8 cellular contexts compared by ENCODE assay signal in genomic region chr17:5031365-5032082, GRCh38. TPM values are rescaled to one million over a fixed set of nuclear protein-coding genes. Genes with fewer than 3 reads are reported as not detected.
DNase-seq lines count a peak whose midpoint lies in the region; ATAC-seq and TF ChIP-seq lines count a peak whose summit lies in the region.

No MANE protein-coding gene starts in this region.

- H3K27ac ChIP-seq in vagina, result peak overlapping the region; percentile 34

- H3K36me3 ChIP-seq in vagina, result no peaks in the 10 kb centered on the region

- TF ChIP-seq CTCF in astrocyte of the cerebellum (IDR thresholded peaks at IDR 0.05; ENCODE audit: low read depth, low read length, missing control alignments), result peak; percentile 78
- peak; percentile 53 to 82 (median 81) for TF ChIP-seq CTCF in vagina (IDR thresholded peaks at IDR 0.05)

- H3K4me3 ChIP-seq in astrocyte of the cerebellum (ENCODE audit: low read depth, low read length) (peak overlapping the region; percentile 29), vagina (peak overlapping the region; percentile 43 to 58)

- in situ Hi-C loops in astrocyte of the cerebellum (cut with HindIII; ENCODE audit: low sequenced_read_pairs), result no loop called here

- DNase-seq in COLO668 (lab: John Stamatoyannopoulos, UW; ENCODE audit: unreplicated experiment), result peak; percentile 45
- peak; percentile 46 for DNase-seq in NCI-H1092 treated with DMSO at 0.1 percent for 48 hours (lab: John Stamatoyannopoulos, UW)
- DNase-seq in T-helper 9 cell, result peak; percentile 80
- peak; percentile 37 for DNase-seq in astrocyte of the cerebellum (ENCODE audit: low read depth)
- peak; percentile 16 to 91 (median 57) for DNase-seq in hypothalamus (lab: John Stamatoyannopoulos, UW)
- peak; percentile 56 for DNase-seq in renal cortical epithelial cell (ENCODE audit: low read depth)
- no peak for DNase-seq in vagina (ENCODE audit: extremely low spot score in 2 of 2)

- intact Hi-C loops in vagina (cut with DNase I), result loop anchor here (10.0 kb wide), 1 partner anchor 47 kb away; the partner anchor contains the start of gene CAMTA2

- H3K9me3 ChIP-seq in vagina, result no peaks in the 10 kb centered on the region

- H3K4me1 ChIP-seq in vagina, result peaks cover 8% of the 10 kb centered on the region

- TF ChIP-seq POLR2A in vagina (IDR thresholded peaks at IDR 0.05), result no peak

- H3K27me3 ChIP-seq in vagina, result no peaks in the 10 kb centered on the region

- peak; percentile 69 for ATAC-seq in GM21723 (IDR thresholded peaks at IDR 0.05; ENCODE audit: unreplicated experiment)

RNA-seq across cellular contexts. Expression of gene SLC52A1, which starts 3.7 kb away (rescaled TPM):
- total RNA-seq in renal cortical epithelial cell, result 0.52 and 0.55 TPM in 2 replicates
- total RNA-seq in vagina, result 0.49 TPM

RNA-seq across cellular contexts. Expression of gene KIF1C, which starts 33.8 kb away (rescaled TPM):
- 116 and 142 TPM in 2 replicates for total RNA-seq in renal cortical epithelial cell
- 46.9 TPM for total RNA-seq in vagina

RNA-seq across cellular contexts. Expression of gene INCA1, which starts 34.2 kb away (rescaled TPM):
- total RNA-seq in renal cortical epithelial cell (0.40 and 0.69 TPM in 2 replicates), vagina (1.7 TPM)

RNA-seq across cellular contexts. Expression of gene CAMTA2, which starts 44.0 kb away (rescaled TPM):
- total RNA-seq in renal cortical epithelial cell (0.87 and 37.9 TPM in 2 replicates), vagina (36.3 TPM)

RNA-seq across cellular contexts. Expression of gene ZFP3, which starts 46.7 kb away (rescaled TPM):
- 1.6 and 4.9 TPM in 2 replicates for total RNA-seq in renal cortical epithelial cell
- total RNA-seq in vagina, result 3.4 TPM

Comparison
In these comparisons a context has a peak if more than half of its experiments do, and no peak if none do; other contexts are left out.
1. DNase-seq: peak in COLO668 (single experiment), NCI-H1092 treated with DMSO at 0.1 percent for 48 hours (single experiment), T-helper 9 cell (single experiment), astrocyte of the cerebellum (single experiment), hypothalamus (51 of 51) and renal cortical epithelial cell (single experiment); none in vagina (0 of 2).